Comparison of ENCODE assay signal across 11 cellular contexts in genomic region chr2:11292464-11293255, GRCh38. TPM values are rescaled to one million over a fixed set of nuclear protein-coding genes. Genes with fewer than 3 reads are reported as not detected.
DNase-seq lines count a peak whose midpoint lies in the region; ATAC-seq and TF ChIP-seq lines count a peak whose summit lies in the region.
"Had no signal": no experiment of that assay in that cellular context is flagged by ENCODE, and none has a peak within 500 bp of the region (broad histone marks: within the 10 kb centered on the region; RNA-seq: fewer than 3 reads in every experiment).

No MANE protein-coding gene starts in this region.

- peaks cover 21% of the 10 kb centered on the region for H3K4me1 ChIP-seq in upper lobe of right lung

- DNase-seq in natural killer cell (no peak), WTC11 (ENCODE audit: low spot score) (no peak), iris pigment epithelial cell (ENCODE audit: low read depth) (peak; percentile 68), upper lobe of right lung (no peak), cerebellum (ENCODE audit: low spot score) (no peak)
- no peak for DNase-seq in natural killer cell treated with Interleukin-12 subunit alpha and Interleukin-12 subunit beta and Interleukin-15 and Interleukin-18, amount 100 ng/mL, for 72 hours (ENCODE audit: low spot score)
- DNase-seq in effector CD8-positive, alpha-beta T cell (lab: John Stamatoyannopoulos, UW), result no peak
- DNase-seq: NCI-H2029; stimulated activated CD4-positive, alpha-beta T cell treated with anti-CD3 and anti-CD28 coated beads, Interleukin-12 subunit alpha, Interleukin-12 subunit beta, amount 100 ng/mL, for 4 hours had no signal

- POLR2A ChIA-PET in WTC11 (lab: Charles Lee), result no interaction called here

- H3K4me3 Mint-ChIP-seq in natural killer cell (no peak overlapping the region), WTC11 (no peak overlapping the region)
- no peak overlapping the region for H3K4me3 Mint-ChIP-seq in natural killer cell treated with Interleukin-12 subunit alpha and Interleukin-12 subunit beta and Interleukin-15 and Interleukin-18, amount 100 ng/mL, for 72 hours

- no peaks in the 10 kb centered on the region for H3K9me3 ChIP-seq in upper lobe of right lung
- H3K9me3 ChIP-seq: suprapubic skin had no signal

- CTCF ChIA-PET in WTC11 (lab: Charles Lee), result no interaction called here

- H3K27me3 Mint-ChIP-seq in natural killer cell (ENCODE audit: low read depth in 2 of 2), result no peaks in the 10 kb centered on the region
- H3K27me3 Mint-ChIP-seq in natural killer cell treated with Interleukin-12 subunit alpha and Interleukin-12 subunit beta and Interleukin-15 and Interleukin-18, amount 100 ng/mL, for 72 hours, result no peaks in the 10 kb centered on the region
- H3K27me3 Mint-ChIP-seq in WTC11 (ENCODE audit: low read depth), result no peaks in the 10 kb centered on the region

- H3K27me3 ChIP-seq in upper lobe of right lung, result no peaks in the 10 kb centered on the region
- H3K27me3 ChIP-seq: suprapubic skin had no signal

- H3K4me3 ChIP-seq in upper lobe of right lung, result no peak overlapping the region
- H3K4me3 ChIP-seq: suprapubic skin had no signal

- H3K27ac ChIP-seq in upper lobe of right lung, result no peak overlapping the region
- H3K27ac ChIP-seq: suprapubic skin had no signal

- no peaks in the 10 kb centered on the region for H3K36me3 ChIP-seq in upper lobe of right lung
- H3K36me3 ChIP-seq: suprapubic skin had no signal

- ATAC-seq in natural killer cell, result no peak
- ATAC-seq in natural killer cell treated with Interleukin-12 subunit alpha and Interleukin-12 subunit beta and Interleukin-15 and Interleukin-18, amount 100 ng/mL, for 72 hours, result no peak
- peak; percentile 96 for ATAC-seq in WTC11
- ATAC-seq in upper lobe of right lung, result peak; percentile 51
- no peak for ATAC-seq in GM19395 (IDR thresholded peaks at IDR 0.05; ENCODE audit: unreplicated experiment)

- no peaks in the 10 kb centered on the region for H3K36me3 Mint-ChIP-seq in natural killer cell
- no peaks in the 10 kb centered on the region for H3K36me3 Mint-ChIP-seq in natural killer cell treated with Interleukin-12 subunit alpha and Interleukin-12 subunit beta and Interleukin-15 and Interleukin-18, amount 100 ng/mL, for 72 hours
- H3K36me3 Mint-ChIP-seq in WTC11, result no peaks in the 10 kb centered on the region

- intact Hi-C loops in natural killer cell (cut with micrococcal nuclease), result no loop called here
- intact Hi-C loops in upper lobe of right lung (cut with DNase I), result no loop called here

- H3K9me3 Mint-ChIP-seq in natural killer cell (no peaks in the 10 kb centered on the region), WTC11 (no peaks in the 10 kb centered on the region)
- no peaks in the 10 kb centered on the region for H3K9me3 Mint-ChIP-seq in natural killer cell treated with Interleukin-12 subunit alpha and Interleukin-12 subunit beta and Interleukin-15 and Interleukin-18, amount 100 ng/mL, for 72 hours

- peak overlapping the region; percentile 62 to 85 for H3K27ac Mint-ChIP-seq in natural killer cell
- H3K27ac Mint-ChIP-seq in natural killer cell treated with Interleukin-12 subunit alpha and Interleukin-12 subunit beta and Interleukin-15 and Interleukin-18, amount 100 ng/mL, for 72 hours, result peak overlapping the region in 1 of 2 donors; percentile 56
- peak overlapping the region; percentile 91 for H3K27ac Mint-ChIP-seq in WTC11

- TF ChIP-seq CTCF in natural killer cell (IDR thresholded peaks at IDR 0.05), result no peak
- no peak for TF ChIP-seq CTCF in WTC11 (IDR thresholded peaks at IDR 0.05)
- no peak for TF ChIP-seq CTCF in upper lobe of right lung (IDR thresholded peaks at IDR 0.05)

- H3K4me1 Mint-ChIP-seq in natural killer cell (peaks cover 41 to 57% of the 10 kb centered on the region in 2 donors), WTC11 (peaks cover 43% of the 10 kb centered on the region)
- peaks cover 13 to 33% of the 10 kb centered on the region in 2 donors for H3K4me1 Mint-ChIP-seq in natural killer cell treated with Interleukin-12 subunit alpha and Interleukin-12 subunit beta and Interleukin-15 and Interleukin-18, amount 100 ng/mL, for 72 hours (ENCODE audit: low read depth in 2 of 2)

TF ChIP-seq in WTC11, 78 proteins besides CTCF, POLR2A, EP300 and RAD21 (continues in another document):
- TF ChIP-seq E2F5 (CRISPR knock-in tag; IDR thresholded peaks at IDR 0.05), result no peak
- no peak for TF ChIP-seq SMAD3 (CRISPR knock-in tag; IDR thresholded peaks at IDR 0.05; ENCODE audit: borderline replicate concordance)
- no peak for TF ChIP-seq PRDM15 (CRISPR knock-in tag; IDR thresholded peaks at IDR 0.05)
- no peak for TF ChIP-seq ZNF281 (CRISPR knock-in tag; IDR thresholded peaks at IDR 0.05)
- no peak for TF ChIP-seq CREM (CRISPR knock-in tag; IDR thresholded peaks at IDR 0.05)
- TF ChIP-seq ZNF512 (CRISPR knock-in tag; IDR thresholded peaks at IDR 0.05; ENCODE audit: borderline replicate concordance), result no peak
- TF ChIP-seq KAT7 (CRISPR knock-in tag; IDR thresholded peaks at IDR 0.05; ENCODE audit: borderline replicate concordance), result no peak
- TF ChIP-seq TEAD1 (CRISPR knock-in tag; IDR thresholded peaks at IDR 0.05), result no peak
- no peak for TF ChIP-seq NFE2L1 (CRISPR knock-in tag; IDR thresholded peaks at IDR 0.05)
- no peak for TF ChIP-seq GTF2I (CRISPR knock-in tag; conservative IDR thresholded peaks at IDR 0.05)

RNA-seq across cellular contexts. Expression of gene ROCK2, which starts 51.8 kb away (rescaled TPM):
- total RNA-seq in natural killer cell (10 to 100 TPM; 19.9 to 28.2 (median 21.9) TPM), WTC11 (2021) (21.3 to 25.9 TPM (median 22.4 TPM) in 3 replicates), upper lobe of right lung (63.5 TPM), cerebellum (54.4 TPM)
- total RNA-seq in natural killer cell treated with Interleukin-12 subunit alpha and Interleukin-12 subunit beta and Interleukin-15 and Interleukin-18, amount 100 ng/mL, for 72 hours, result 10 to 100 TPM; 19.1 to 26.3 TPM

Comparison
In these comparisons a context has a peak if more than half of its experiments do, and no peak if none do; other contexts are left out.
1. ATAC-seq: peak in WTC11 (single experiment) and upper lobe of right lung (single experiment); none in natural killer cell (0 of 3), natural killer cell treated with Interleukin-12 subunit alpha and Interleukin-12 subunit beta and Interleukin-15 and Interleukin-18, amount 100 ng/mL, for 72 hours (0 of 2) and GM19395 (single experiment).